ENCODE assay signal across 10 cellular contexts in genomic region chr1:39671433-39671792, GRCh38. TPM values are rescaled to one million over a fixed set of nuclear protein-coding genes. Genes with fewer than 3 reads are reported as not detected.
DNase-seq lines count a peak whose midpoint lies in the region; ATAC-seq and TF ChIP-seq lines count a peak whose summit lies in the region.
"Had no signal": no experiment of that assay in that cellular context is flagged by ENCODE, and none has a peak within 500 bp of the region (broad histone marks: within the 10 kb centered on the region; RNA-seq: fewer than 3 reads in every experiment).

No MANE protein-coding gene starts in this region.

- DNase-seq in NCI-H2227 (lab: John Stamatoyannopoulos, UW; ENCODE audit: unreplicated experiment) (peak; percentile 52), NCI-H2227 treated with DMSO at 0.1 percent for 48 hours (lab: John Stamatoyannopoulos, UW) (no peak), left lung (peak in 1 of 2 donors; percentile 40), tibial artery (peak; percentile 37 to 79), endothelial cell (ENCODE audit: low spot score) (no peak)
- DNase-seq in activated CD8-positive, alpha-beta memory T cell treated with anti-CD3 and anti-CD28 coated beads, Interleukin-2, amount 50 U/mL, for 4 hours: no peak
- DNase-seq: DND-41, KG1 had no signal

- no peak overlapping the region for H3K27ac ChIP-seq in left lung
- H3K27ac ChIP-seq in tibial artery: peak overlapping the region in 1 of 2 donors; percentile 9

- peak overlapping the region; percentile 54 to 84 (median 68) for H3K4me3 Mint-ChIP-seq in brain
- H3K4me3 Mint-ChIP-seq in endothelial cell (ENCODE audit: unreplicated experiment): no peak overlapping the region

- H3K4me1 ChIP-seq in left lung (peaks cover 7% of the 10 kb centered on the region in 2 donors), tibial artery (peaks cover 0 to 21% (median 16%) of the 10 kb centered on the region in 4 donors)

- H3K27me3 ChIP-seq in left lung (peaks cover 22 to 32% of the 10 kb centered on the region in 2 donors), tibial artery (no peaks in the 10 kb centered on the region)

- TF ChIP-seq CTCF in brain (conservative IDR thresholded peaks at IDR 0.05): no peak
- TF ChIP-seq CTCF in left lung (IDR thresholded peaks at IDR 0.05): no peak
- TF ChIP-seq CTCF in tibial artery (IDR thresholded peaks at IDR 0.05): no peak
- no peak for TF ChIP-seq CTCF in endothelial cell (IDR thresholded peaks at IDR 0.05; ENCODE audit: unreplicated experiment)

- peaks cover 9% of the 10 kb centered on the region for H3K4me1 Mint-ChIP-seq in brain
- no peaks in the 10 kb centered on the region for H3K4me1 Mint-ChIP-seq in endothelial cell (ENCODE audit: unreplicated experiment)

- no peaks in the 10 kb centered on the region for H3K36me3 Mint-ChIP-seq in brain
- peaks cover 4% of the 10 kb centered on the region for H3K36me3 Mint-ChIP-seq in endothelial cell (ENCODE audit: low read depth, unreplicated experiment)

- H3K4me3 ChIP-seq in left lung (peak overlapping the region; percentile 19 to 27), tibial artery (peak overlapping the region; percentile 52 to 63)

- H3K9me3 Mint-ChIP-seq in brain (peaks cover 0 to 6% (median 0%) of the 10 kb centered on the region in 5 experiments), endothelial cell (ENCODE audit: unreplicated experiment) (no peaks in the 10 kb centered on the region)

- H3K36me3 ChIP-seq in left lung: no peaks in the 10 kb centered on the region
- H3K36me3 ChIP-seq in tibial artery: no peaks in the 10 kb centered on the region

- H3K27me3 Mint-ChIP-seq in brain (peaks cover 61% of the 10 kb centered on the region), endothelial cell (ENCODE audit: unreplicated experiment) (peaks cover 16% of the 10 kb centered on the region)

- ATAC-seq in left lung (peak; percentile 54), HG02938 (IDR thresholded peaks at IDR 0.05; ENCODE audit: unreplicated experiment) (no peak)

- H3K27ac Mint-ChIP-seq in brain (no peak overlapping the region), endothelial cell (ENCODE audit: unreplicated experiment) (no peak overlapping the region)

- H3K9me3 ChIP-seq in left lung (no peaks in the 10 kb centered on the region), tibial artery (no peaks in the 10 kb centered on the region)

- intact Hi-C loops in left lung (cut with DNase I) (no loop called here), tibial artery (cut with DNase I; ENCODE audit: low total_unique reads) (no loop called here)

RNA-seq across cellular contexts. Expression of gene NT5C1A, which starts 0.5 kb away (rescaled TPM):
- not detected for polyA plus RNA-seq in brain (ENCODE audit: insufficient read depth, low read depth, low replicate concordance)
- total RNA-seq in left lung (1 to 10 TPM in 1 of 2 donors, under 1 TPM in 1; 0.42 to 8.9 TPM), endothelial cell (ENCODE audit: unreplicated experiment) (not detected)

RNA-seq across cellular contexts. Expression of gene HPCAL4, which starts 19.8 kb away (rescaled TPM):
- 20.0 TPM for polyA plus RNA-seq in brain (ENCODE audit: insufficient read depth, low read depth, low replicate concordance)
- total RNA-seq in left lung (1 to 10 TPM in 1 of 2 donors, under 1 TPM in 1; 0.31 to 1.9 TPM), endothelial cell (ENCODE audit: unreplicated experiment) (not detected)

RNA-seq across cellular contexts. Expression of gene HEYL, which starts 32.0 kb away (rescaled TPM):
- 10.7 TPM for polyA plus RNA-seq in brain (ENCODE audit: insufficient read depth, low read depth, low replicate concordance)
- total RNA-seq in left lung: 10 to 100 TPM; 12.6 to 16.0 TPM
- 1.3 TPM for total RNA-seq in endothelial cell (ENCODE audit: unreplicated experiment)

Comparison
In these comparisons a context has a peak if more than half of its experiments do, and no peak if none do; other contexts are left out.
1. DNase-seq: peak in NCI-H2227 (single experiment) and tibial artery (2 of 2); none in NCI-H2227 treated with DMSO at 0.1 percent for 48 hours (single experiment), endothelial cell (single experiment) and activated CD8-positive, alpha-beta memory T cell treated with anti-CD3 and anti-CD28 coated beads, Interleukin-2, amount 50 U/mL, for 4 hours (single experiment).